Comparison of ENCODE assay signal across 8 cellular contexts in the genomic region with DNA sequence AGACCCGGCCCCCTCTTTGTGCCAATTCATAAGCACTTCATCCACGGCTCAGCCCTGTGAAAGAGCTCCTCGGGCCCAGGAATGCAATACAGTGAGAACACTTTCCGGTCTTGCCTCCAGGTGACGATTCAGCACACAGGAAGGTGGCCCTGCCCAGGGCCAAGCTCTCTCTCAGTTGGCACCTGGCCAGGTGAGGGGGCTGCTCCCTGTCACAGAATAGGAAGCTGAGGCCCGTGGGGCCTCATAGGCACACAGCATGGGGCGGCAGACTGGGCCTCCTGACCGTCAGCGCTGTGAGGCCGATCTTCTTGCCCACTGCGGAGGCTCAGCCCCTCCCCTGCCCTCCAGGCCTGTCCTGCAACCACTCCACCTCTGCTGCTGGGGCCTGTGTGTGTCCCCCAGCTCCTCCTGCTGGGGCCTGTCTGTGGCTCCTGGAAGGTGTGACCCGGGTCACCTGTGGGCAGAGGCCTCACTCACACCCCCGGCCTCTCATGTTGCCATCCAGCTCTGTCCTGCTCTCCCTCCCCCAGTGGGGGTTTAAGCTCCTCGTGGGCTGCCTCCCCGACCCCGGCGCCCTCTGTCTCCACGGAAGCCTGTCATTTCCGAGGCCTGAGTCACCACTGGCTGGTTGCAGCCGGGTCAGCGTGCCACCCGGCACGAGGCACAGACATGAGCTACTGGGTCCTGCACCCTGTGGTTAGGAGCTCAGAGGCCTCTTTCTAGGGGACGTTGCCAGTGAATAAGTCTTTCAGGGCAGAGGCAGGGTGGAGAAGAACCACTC.
DNase-seq lines count a peak whose midpoint lies in the region; ATAC-seq and TF ChIP-seq lines count a peak whose summit lies in the region.

No MANE protein-coding gene starts in this region.

- peaks cover 10% of the 10 kb centered on the region for H3K27me3 Mint-ChIP-seq in activated T-cell treated with anti-CD3 and anti-CD28 coated beads, Interleukin-2, amount 50 U/mL, for 72 hours (ENCODE audit: low read depth)

- H3K4me1 ChIP-seq in IMR-90 (ENCODE audit: control insufficient read depth, insufficient read depth, low read length) (peaks cover 29% of the 10 kb centered on the region), mammary epithelial cell (ENCODE audit: insufficient read depth, low read length) (peaks cover 36% of the 10 kb centered on the region), mesendoderm (ENCODE audit: control insufficient read depth, low read depth, low read length) (no peaks in the 10 kb centered on the region)

- H3K27me3 ChIP-seq in IMR-90 (ENCODE audit: control insufficient read depth, insufficient read depth, low read length) (no peaks in the 10 kb centered on the region), mammary epithelial cell (ENCODE audit: insufficient read depth, low read length) (no peaks in the 10 kb centered on the region), mesendoderm (ENCODE audit: insufficient read depth, low read length, poor library complexity) (no peaks in the 10 kb centered on the region)

- H4K8ac ChIP-seq in IMR-90 (ENCODE audit: low read depth in 2 of 2, low read length in 2 of 2): peak overlapping the region; percentile 81 to 95
- no peak overlapping the region for H4K8ac ChIP-seq in mesendoderm (ENCODE audit: low read depth, low read length)

- H3K56ac ChIP-seq in IMR-90 (ENCODE audit: extremely low read depth, insufficient read depth, low read length): peak overlapping the region; percentile 17; the same call in 1 of the 2 replicates
- peak overlapping the region; percentile 45 for H3K56ac ChIP-seq in mesendoderm (ENCODE audit: low read length)

- H3K9ac ChIP-seq in IMR-90 (ENCODE audit: low read depth, low read length) (no peak overlapping the region; the same call in 1 of the 2 replicates), mammary epithelial cell (ENCODE audit: insufficient read depth, low read length) (peak overlapping the region; percentile 77), mesendoderm (ENCODE audit: low read length) (peak overlapping the region; percentile 19)

- H3K9me3 Mint-ChIP-seq in activated T-cell treated with anti-CD3 and anti-CD28 coated beads, Interleukin-2, amount 50 U/mL, for 72 hours: no peaks in the 10 kb centered on the region

- in situ Hi-C loops in IMR-90 (cut with MboI; ENCODE audit: low sequenced_read_pairs): no loop called here
- in situ Hi-C loops in mammary epithelial cell (cut with MboI; ENCODE audit: low sequenced_read_pairs in 2 of 2): loop anchor here in 1 of 2 donors (5.0 kb wide), 1 partner anchor 32 kb away; no protein-coding TSS in a partner anchor

- BruUV-seq in IMR-90 (replicated peaks; lab: Mats Ljungman, UMichigan) (no TSS peak), mammary epithelial cell (replicated peaks; lab: Mats Ljungman, UMichigan) (TSS peak; percentile 67)

- H3K79me1 ChIP-seq in IMR-90 (ENCODE audit: low read depth in 1 of 2, low read length in 2 of 2) (peaks cover 3% of the 10 kb centered on the region in 2 experiments; a peak in 2 of 4 replicates), mesendoderm (ENCODE audit: low read length) (no peaks in the 10 kb centered on the region)

- peaks cover 17% of the 10 kb centered on the region for H3K9me1 ChIP-seq in IMR-90 (ENCODE audit: insufficient read depth, low read length)

- TF ChIP-seq POLR2A in IMR-90 (IDR thresholded peaks at IDR 0.05; ENCODE audit: low read depth, low read length): no peak; the same call in 1 of the 2 replicates

- H3K23ac ChIP-seq in IMR-90 (ENCODE audit: low read depth, low read length) (peak overlapping the region; percentile 18), mesendoderm (ENCODE audit: low read length) (no peak overlapping the region)

- no peaks in the 10 kb centered on the region for H3K4me1 Mint-ChIP-seq in activated T-cell treated with anti-CD3 and anti-CD28 coated beads, Interleukin-2, amount 50 U/mL, for 72 hours (ENCODE audit: low read depth)

- CTCF ChIA-PET in IMR-90 (lab: Yijun Ruan, JAX) (interaction anchor here (0.6 to 2.6 kb wide), 5 partner anchors 12 to 222 kb away, joined by 3 to 6 read pairs (median 4); no protein-coding TSS in a partner anchor), mammary epithelial cell (lab: Charles Lee; ENCODE audit: low non-redundant PET) (interaction anchor here (0.6 to 1.1 kb wide), 3 partner anchors 26 to 68 kb away, joined by 3 to 4 read pairs (median 3); no protein-coding TSS in a partner anchor)

- H2AFZ ChIP-seq in IMR-90 (replicated peaks; ENCODE audit: low read length, poor library complexity) (peak overlapping the region; percentile 71), mammary epithelial cell (ENCODE audit: low read depth, low read length) (peak overlapping the region; percentile 47)

- peak overlapping the region; percentile 82 for H2BK5ac ChIP-seq in IMR-90 (ENCODE audit: low read depth, low read length, poor library complexity, severe bottlenecking)
- no peak overlapping the region for H2BK5ac ChIP-seq in mesendoderm (ENCODE audit: low read length)

- intact Hi-C loops in IMR-90 (cut with micrococcal nuclease): loop anchor here (2.0 kb wide), 1 partner anchor 32 kb away; no protein-coding TSS in a partner anchor
- intact Hi-C loops in mammary epithelial cell (cut with micrococcal nuclease): loop anchor here (1.0 kb wide), 4 partner anchors 25 to 115 kb away; a partner anchor contains a TSS

- no peaks in the 10 kb centered on the region for H3K36me3 ChIP-seq in IMR-90 (ENCODE audit: control insufficient read depth, insufficient read depth, low read length)
- H3K36me3 ChIP-seq in mammary epithelial cell (ENCODE audit: insufficient read depth, low read length): no peaks in the 10 kb centered on the region
- H3K36me3 ChIP-seq in mesendoderm (ENCODE audit: control insufficient read depth, insufficient read depth, low read length): no peaks in the 10 kb centered on the region

- no peaks in the 10 kb centered on the region for H3K36me3 Mint-ChIP-seq in activated T-cell treated with anti-CD3 and anti-CD28 coated beads, Interleukin-2, amount 50 U/mL, for 72 hours (ENCODE audit: insufficient read depth in 2 of 2)

- H3K79me2 ChIP-seq in mammary epithelial cell (ENCODE audit: insufficient read depth, low read length): no peaks in the 10 kb centered on the region
- no peaks in the 10 kb centered on the region for H3K79me2 ChIP-seq in mesendoderm (ENCODE audit: control insufficient read depth, insufficient read depth, low read length)

- H2BK20ac ChIP-seq in IMR-90 (ENCODE audit: low read depth, low read length): peak overlapping the region; percentile 86

- dilution Hi-C loops in IMR-90 (cut with HindIII; ENCODE audit: low sequenced_read_pairs, unreplicated experiment): no loop called here
- dilution Hi-C loops in mammary epithelial cell (cut with HindIII; ENCODE audit: low sequenced_read_pairs): no loop called here

- H3K27ac ChIP-seq in IMR-90 (ENCODE audit: insufficient read depth, low read length) (peak overlapping the region; percentile 48), mammary epithelial cell (ENCODE audit: insufficient read depth, low read depth, low read length) (peak overlapping the region; percentile 92), mesendoderm (ENCODE audit: low read depth, low read length) (no peak overlapping the region)

- peak overlapping the region; percentile 88 for H3K4ac ChIP-seq in IMR-90 (ENCODE audit: low read depth, low read length)
- H3K4ac ChIP-seq in mesendoderm (ENCODE audit: low read depth, low read length): no peak overlapping the region

- H4K5ac ChIP-seq in IMR-90 (ENCODE audit: low read depth, low read length): peak overlapping the region; percentile 23
- no peak overlapping the region for H4K5ac ChIP-seq in mesendoderm (ENCODE audit: low read length)

- no peak overlapping the region for H3K4me2 ChIP-seq in IMR-90 (ENCODE audit: low read depth, low read length)
- peak overlapping the region; percentile 80 for H3K4me2 ChIP-seq in mammary epithelial cell (ENCODE audit: insufficient read depth, low read depth, low read length)
- H3K4me2 ChIP-seq in mesendoderm (ENCODE audit: low read length): no peak overlapping the region

- POLR2A ChIA-PET in IMR-90 (lab: Charles Lee; ENCODE audit: unreplicated experiment): interaction anchor here (0.5 to 1.0 kb wide), 3 partner anchors 11 to 32 kb away, joined by 3 to 5 read pairs (median 4); no protein-coding TSS in a partner anchor

- no peak for TF ChIP-seq RAD21 in IMR-90 (IDR thresholded peaks at IDR 0.05; ENCODE audit: low read length)

- H2AK5ac ChIP-seq in IMR-90 (ENCODE audit: low read depth, low read length) (peak overlapping the region; percentile 98), mesendoderm (ENCODE audit: low read length) (no peak overlapping the region)

- no peak overlapping the region for H3K4me3 Mint-ChIP-seq in activated T-cell treated with anti-CD3 and anti-CD28 coated beads, Interleukin-2, amount 50 U/mL, for 72 hours

- ATAC-seq in IMR-90 (ENCODE audit: low read depth) (peak; percentile 66), HG03442 (IDR thresholded peaks at IDR 0.05; ENCODE audit: unreplicated experiment) (no peak)
- no peak for ATAC-seq in activated T-cell treated with anti-CD3 and anti-CD28 coated beads, Interleukin-2, amount 50 U/mL, for 72 hours (replicated peaks in 1 of 2)

- H3K4me3 ChIP-seq in AG09309 (ENCODE audit: control insufficient read depth, low read depth, low read length) (no peak overlapping the region), IMR-90 (ENCODE audit: insufficient read depth, low read depth, low read length) (no peak overlapping the region), mammary epithelial cell (replicated peaks in 1 of 3; ENCODE audit: insufficient read depth in 1 of 3, low read depth in 2 of 3, low read length in 3 of 3) (peak overlapping the region in 2 of 3 experiments; percentile 7 to 25), mesendoderm (ENCODE audit: low read length) (no peak overlapping the region)

- H3K18ac ChIP-seq in IMR-90 (ENCODE audit: low read depth, low read length): peak overlapping the region; percentile 8
- H3K18ac ChIP-seq in mesendoderm (ENCODE audit: low read length): no peak overlapping the region

- peak overlapping the region; percentile 82; the same call in 2 of the 3 replicates for H2BK15ac ChIP-seq in IMR-90 (ENCODE audit: low read depth, low read length)
- H2BK15ac ChIP-seq in mesendoderm (replicated peaks; ENCODE audit: low read depth): no peak overlapping the region

- no peak overlapping the region for H3K27ac Mint-ChIP-seq in activated T-cell treated with anti-CD3 and anti-CD28 coated beads, Interleukin-2, amount 50 U/mL, for 72 hours

- H3K9me3 ChIP-seq in IMR-90 (ENCODE audit: control insufficient read depth, insufficient read depth, low read length) (no peaks in the 10 kb centered on the region), mammary epithelial cell (replicated peaks; ENCODE audit: insufficient read depth, low read length) (no peaks in the 10 kb centered on the region)

- no peaks in the 10 kb centered on the region for H4K20me1 ChIP-seq in IMR-90 (ENCODE audit: insufficient read depth, low read length)
- no peaks in the 10 kb centered on the region for H4K20me1 ChIP-seq in mammary epithelial cell (ENCODE audit: insufficient read depth, low read length)

- TF ChIP-seq CTCF in AG09309 (IDR thresholded peaks at IDR 0.05; ENCODE audit: control insufficient read depth, insufficient read depth, low read depth, low read length, missing control alignments) (no peak), IMR-90 (conservative IDR thresholded peaks at IDR 0.05; ENCODE audit: low read depth, low read length) (no peak), mammary epithelial cell (conservative IDR thresholded peaks at IDR 0.05 in 1 of 2, IDR thresholded peaks at IDR 0.05 in 1 of 2; ENCODE audit: extremely low read depth in 1 of 2, insufficient read depth in 1 of 2, low read depth in 1 of 2, low read length in 2 of 2) (no peak)

- 72% methylated on average over 8 of the region's 24 CpGs; no CpG with 5 or more reads in 1 of the 2 experiments for WGBS in IMR-90 (ENCODE audit: extremely low coverage in 2 of 2, insufficient read length in 1 of 2), 2 experiments
- 1% methylated on average over 22 of the region's 24 CpGs for WGBS in mammary epithelial cell (ENCODE audit: low coverage, missing lambda C conversion rate)
- WGBS in mesendoderm (ENCODE audit: extremely low coverage, insufficient coverage, low lambda C conversion rate): no CpG with 5 or more reads among the region's 24 CpGs

- H4K91ac ChIP-seq in IMR-90 (ENCODE audit: insufficient read depth, low read depth, low read length): peak overlapping the region; percentile 87

- DNase-seq in AG09309 (ENCODE audit: low read depth): peak; percentile 82
- DNase-seq in IMR-90: peak; percentile 86
- DNase-seq in mammary epithelial cell: peak; percentile 98
- peak; percentile 68 for DNase-seq in mesendoderm
- no peak for DNase-seq in activated T-cell treated with anti-CD3 and anti-CD28 coated beads, Interleukin-2, amount 50 U/mL, for 72 hours
- no peak for DNase-seq in SK-N-DZ (ENCODE audit: low spot score)
- no peak for DNase-seq in activated CD4-positive, CD25-positive, alpha-beta regulatory T cell (lab: John Stamatoyannopoulos, UW)

- H2AK9ac ChIP-seq in IMR-90 (replicated peaks; ENCODE audit: low read depth, low read length, poor library complexity): peak overlapping the region; percentile 82

- H3K14ac ChIP-seq in IMR-90 (replicated peaks; ENCODE audit: low read depth, low read length): peak overlapping the region; percentile 70

- H2BK120ac ChIP-seq in IMR-90 (ENCODE audit: low read depth, low read length) (peak overlapping the region; percentile 96), mesendoderm (ENCODE audit: low read depth, low read length) (no peak overlapping the region)

Comparison
In these comparisons a context has a peak if more than half of its experiments do, and no peak if none do; other contexts are left out.
1. DNase-seq: peak in AG09309 (single experiment), IMR-90 (single experiment), mammary epithelial cell (single experiment) and mesendoderm (single experiment); none in activated T-cell treated with anti-CD3 and anti-CD28 coated beads, Interleukin-2, amount 50 U/mL, for 72 hours (0 of 2), SK-N-DZ (single experiment) and activated CD4-positive, CD25-positive, alpha-beta regulatory T cell (0 of 4).
2. H3K4me3 ChIP-seq: peak in mammary epithelial cell (2 of 3); none in AG09309 (single experiment), IMR-90 (single experiment) and mesendoderm (single experiment).